ENCODE assay signal across 13 cellular contexts in the genomic region with DNA sequence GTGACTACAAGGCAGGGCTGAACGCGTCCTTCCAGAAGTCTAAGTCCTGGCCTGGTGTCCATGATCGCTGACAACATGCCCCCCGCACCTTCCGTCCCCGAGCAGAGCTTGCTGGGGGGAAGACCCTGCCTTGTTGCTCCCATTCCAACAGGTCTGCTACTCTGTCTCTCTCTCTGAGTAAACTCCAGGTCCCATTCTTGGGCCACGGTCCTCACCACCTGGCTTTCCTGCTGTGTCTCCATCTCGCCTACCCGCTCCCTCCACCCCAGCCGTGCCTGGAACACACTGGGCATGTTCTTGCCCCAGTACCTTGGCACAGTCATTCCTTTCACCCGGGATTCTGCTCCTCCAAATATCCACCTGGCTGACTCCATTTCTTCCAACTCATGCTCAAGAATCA.
"Had no signal": no experiment of that assay in that cellular context is flagged by ENCODE, and none has a peak within 500 bp of the region (broad histone marks: within the 10 kb centered on the region; RNA-seq: fewer than 3 reads in every experiment).

No MANE protein-coding gene starts in this region.

- H3K27me3 ChIP-seq: hepatocyte had no signal

- H2AFZ ChIP-seq: hepatocyte had no signal

- FAIRE-seq: colon had no signal

- H3K9me3 ChIP-seq: thoracic aorta had no signal

- DNase-seq: effector CD8-positive, alpha-beta T cell; foreskin melanocyte; mammary epithelial cell; naive thymus-derived CD4-positive, alpha-beta T cell; spleen; stimulated activated CD4-positive, alpha-beta T cell treated with anti-CD3 and anti-CD28 coated beads, Interleukin-15, amount 100 ng/mL, for 24 hours; stimulated activated CD4-positive, alpha-beta T cell treated with anti-CD3 and anti-CD28 coated beads, Interleukin-1b, Interleukin-23, amount 100 ng/mL, for 48 hours; stimulated activated CD4-positive, alpha-beta T cell treated with anti-CD3 and anti-CD28 coated beads, Interleukin-4, amount 100 ng/mL, for 24 hours had no signal

- H3K4me1 ChIP-seq: spleen had no signal

- ATAC-seq: naive thymus-derived CD4-positive, alpha-beta T cell; sciatic nerve; stimulated activated memory B cell treated with anti-CD40 and anti-IgM and Interleukin-4, amounts not matched to agents 10 μg/mL and 1 μg/mL and 100 μg/mL, for 72 hours had no signal

- H3K4me2 ChIP-seq: hepatocyte had no signal

- H3K4me3 ChIP-seq: hepatocyte, spleen, thoracic aorta had no signal

- H3K27ac ChIP-seq: hepatocyte, spleen, thoracic aorta had no signal

- H3K36me3 ChIP-seq: spleen, thoracic aorta had no signal
